ENCODE assay signal across 25 cellular contexts in genomic region chr11:17538054-17538453, GRCh38. TPM values are rescaled to one million over a fixed set of nuclear protein-coding genes. Genes with fewer than 3 reads are reported as not detected.
"Had no signal": no experiment of that assay in that cellular context is flagged by ENCODE, and none has a peak within 500 bp of the region (broad histone marks: within the 10 kb centered on the region; RNA-seq: fewer than 3 reads in every experiment).

No MANE protein-coding gene starts in this region.

- H3K9ac ChIP-seq: KMS-11 had no signal

- H3K9me3 Mint-ChIP-seq: IgD-negative memory B cell had no signal

- ATAC-seq: K562, Panc1, PC-3, SK-N-SH treated with all-trans-retinoic acid at 6 μM for 48 hours had no signal

- H3K4me2 ChIP-seq: KMS-11 had no signal

- H3K36me3 Mint-ChIP-seq: IgD-negative memory B cell had no signal

- DNase-seq: Kasumi-1, MM.1S, NCI-H1092 treated with DMSO at 0.1 percent for 48 hours, NCI-H1436, NCI-H187, NCI-H2029, NCI-H2081 treated with DMSO at 0.1 percent for 48 hours, NCI-H2171, NCI-H226, NCI-H446, NCI-H510A, NCI-H524 treated with DMSO at 0.1 percent for 48 hours, NCI-H774, PC-3, SHP77 had no signal

- H3K4me1 Mint-ChIP-seq: IgD-negative memory B cell had no signal

- H3K4me3 ChIP-seq: K562 had no signal

- H3K27ac ChIP-seq: HL-60, KMS-11, RWPE1 had no signal

- H3K4me3 Mint-ChIP-seq: IgD-negative memory B cell had no signal

RNA-seq across cellular contexts. Expression of gene USH1C, which starts 6.2 kb away (rescaled TPM):
- total RNA-seq: K562, M059J, OCI-LY7, PC-3, SK-MEL-5 had no signal
- polyA plus RNA-seq: IgD-negative memory B cell had no signal

RNA-seq across cellular contexts. Expression of gene OTOG, which starts 9.0 kb away (rescaled TPM):
- total RNA-seq: K562, M059J, OCI-LY7, PC-3, SK-MEL-5 had no signal
- polyA plus RNA-seq: IgD-negative memory B cell, K562 had no signal
